ENCODE assay signal across 20 cellular contexts in genomic region chr2:133846476-133846875, GRCh38.
"Had no signal": no experiment of that assay in that cellular context is flagged by ENCODE, and none has a peak within 500 bp of the region (broad histone marks: within the 10 kb centered on the region; RNA-seq: fewer than 3 reads in every experiment).

No MANE protein-coding gene starts in this region.

- H3K36me3 ChIP-seq: MG63 had no signal

- H3K9me3 ChIP-seq: MG63 had no signal

- H3K4me3 ChIP-seq: MG63 had no signal

- DNase-seq: Karpas-422, KG1, MG63, NCI-H1092 treated with DMSO at 0.1 percent for 48 hours, NCI-H1436, NCI-H187, NCI-H2029, NCI-H2081 treated with DMSO at 0.1 percent for 48 hours, NCI-H2171, NCI-H226, NCI-H446, NCI-H510A, NCI-H524 treated with DMSO at 0.1 percent for 48 hours, NCI-H69, NCI-H774, PC-3, SHP77 had no signal

- H3K27me3 ChIP-seq: MG63 had no signal

- H3K27ac ChIP-seq: RWPE1 had no signal

- ATAC-seq: Panc1, PC-3, SK-N-SH treated with all-trans-retinoic acid at 6 μM for 48 hours had no signal
